16 cellular contexts compared by ENCODE assay signal in the genomic region with DNA sequence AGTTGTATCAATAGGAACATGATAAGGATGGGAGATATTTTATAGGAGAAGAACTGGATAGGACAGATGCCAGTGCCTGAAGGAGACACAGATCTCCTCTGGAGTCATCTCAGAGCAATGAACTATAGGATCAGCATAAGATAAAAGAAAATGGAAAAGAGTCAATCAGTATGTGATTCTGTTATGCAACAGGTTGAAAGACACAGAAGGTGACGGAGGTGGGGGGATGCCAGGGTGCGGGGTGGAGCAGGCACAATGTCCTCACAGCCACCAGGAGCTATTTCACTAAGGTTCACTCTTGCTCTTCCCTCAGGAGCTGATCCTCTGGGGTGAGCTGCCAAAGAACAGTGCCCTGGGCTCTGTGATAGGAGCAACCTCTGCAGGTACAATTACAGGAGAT.
DNase-seq lines count a peak whose midpoint lies in the region; ATAC-seq and TF ChIP-seq lines count a peak whose summit lies in the region.
"Had no signal": no experiment of that assay in that cellular context is flagged by ENCODE, and none has a peak within 500 bp of the region (broad histone marks: within the 10 kb centered on the region; RNA-seq: fewer than 3 reads in every experiment).

No MANE protein-coding gene starts in this region.

- H3K36me3 Mint-ChIP-seq in GM23338 (ENCODE audit: low read depth): no peaks in the 10 kb centered on the region
- H3K36me3 Mint-ChIP-seq: CD14-positive monocyte; CD8-positive, alpha-beta T cell had no signal

- H3K23ac ChIP-seq in IMR-90 (ENCODE audit: low read depth, low read length): no peak overlapping the region
- no peak overlapping the region for H3K23ac ChIP-seq in mesendoderm (ENCODE audit: low read length)

- POLR2A ChIA-PET in IMR-90 (lab: Charles Lee; ENCODE audit: unreplicated experiment): interaction anchor here (0.6 kb wide), 1 partner anchor 202 kb away, joined by 3 read pairs; no protein-coding TSS in a partner anchor

- H3K4me3 Mint-ChIP-seq in GM23338: no peak overlapping the region
- H3K4me3 Mint-ChIP-seq: CD14-positive monocyte; CD8-positive, alpha-beta T cell had no signal

- in situ Hi-C loops in IMR-90 (cut with MboI; ENCODE audit: low sequenced_read_pairs): no loop called here

- no peak overlapping the region for H4K5ac ChIP-seq in IMR-90 (ENCODE audit: low read depth, low read length)
- H4K5ac ChIP-seq in mesendoderm (ENCODE audit: low read length): no peak overlapping the region

- no peaks in the 10 kb centered on the region for H3K27me3 Mint-ChIP-seq in GM23338 (ENCODE audit: insufficient read depth, low read depth, poor library complexity)

- H3K4me3 ChIP-seq in GM23338: no peak overlapping the region
- H3K4me3 ChIP-seq in IMR-90 (ENCODE audit: insufficient read depth, low read depth, low read length): no peak overlapping the region
- H3K4me3 ChIP-seq in psoas muscle: no peak overlapping the region
- H3K4me3 ChIP-seq in mesendoderm (ENCODE audit: low read length): no peak overlapping the region

- H3K9ac ChIP-seq in IMR-90 (ENCODE audit: low read depth, low read length) (no peak overlapping the region), mesendoderm (ENCODE audit: low read length) (no peak overlapping the region)

- 0 out of 2 replicates have a peak, but pooled peaks cover 3% of the 10 kb centered on the region for H3K9me1 ChIP-seq in IMR-90 (ENCODE audit: insufficient read depth, low read length)

- no peak overlapping the region for H3K27ac ChIP-seq in GM23338 (ENCODE audit: low read depth)
- H3K27ac ChIP-seq in IMR-90 (ENCODE audit: insufficient read depth, low read length): no peak overlapping the region
- peak overlapping the region; percentile 48 for H3K27ac ChIP-seq in VCaP
- peak overlapping the region; percentile 65 for H3K27ac ChIP-seq in psoas muscle
- H3K27ac ChIP-seq in mesendoderm (ENCODE audit: low read depth, low read length): no peak overlapping the region

- H3K56ac ChIP-seq in IMR-90 (ENCODE audit: extremely low read depth, insufficient read depth, low read length) (no peak overlapping the region), mesendoderm (ENCODE audit: low read length) (no peak overlapping the region)

- H2AK9ac ChIP-seq in IMR-90 (replicated peaks; ENCODE audit: low read depth, low read length, poor library complexity): no peak overlapping the region

- H2BK20ac ChIP-seq in IMR-90 (ENCODE audit: low read depth, low read length): no peak overlapping the region

- H3K27ac Mint-ChIP-seq in GM23338: no peak overlapping the region
- H3K27ac Mint-ChIP-seq: CD14-positive monocyte; CD8-positive, alpha-beta T cell had no signal

- no TSS peak for BruUV-seq in IMR-90 (replicated peaks; lab: Mats Ljungman, UMichigan)

- H3K9me3 Mint-ChIP-seq in GM23338: no peaks in the 10 kb centered on the region

- intact Hi-C loops in IMR-90 (cut with micrococcal nuclease): no loop called here
- intact Hi-C loops in psoas muscle (cut with DNase I): no loop called here

- no peaks in the 10 kb centered on the region for H3K27me3 ChIP-seq in GM23338 (ENCODE audit: insufficient read depth)
- no peaks in the 10 kb centered on the region for H3K27me3 ChIP-seq in IMR-90 (ENCODE audit: control insufficient read depth, insufficient read depth, low read length)
- H3K27me3 ChIP-seq in psoas muscle (ENCODE audit: insufficient read depth in 3 of 3, low read length in 2 of 3): no peaks in the 10 kb centered on the region
- H3K27me3 ChIP-seq in mesendoderm (ENCODE audit: insufficient read depth, low read length, poor library complexity): no peaks in the 10 kb centered on the region

- H3K14ac ChIP-seq in IMR-90 (replicated peaks; ENCODE audit: low read depth, low read length): no peak overlapping the region

- H3F3A ChIP-seq in GM23338 (replicated peaks; ENCODE audit: low read depth): no peaks in the 10 kb centered on the region

- H4K20me1 ChIP-seq in GM23338 (replicated peaks; ENCODE audit: insufficient read depth) (no peaks in the 10 kb centered on the region), IMR-90 (ENCODE audit: insufficient read depth, low read length) (no peaks in the 10 kb centered on the region)

- no peaks in the 10 kb centered on the region for H3K9me2 ChIP-seq in GM23338 (ENCODE audit: insufficient read depth)

- H3K9me3 ChIP-seq in IMR-90 (ENCODE audit: control insufficient read depth, insufficient read depth, low read length) (no peaks in the 10 kb centered on the region), psoas muscle (no peaks in the 10 kb centered on the region)

- H3K4me1 ChIP-seq in GM23338 (ENCODE audit: insufficient read depth) (peaks cover 55% of the 10 kb centered on the region), IMR-90 (ENCODE audit: control insufficient read depth, insufficient read depth, low read length) (peaks cover 3% of the 10 kb centered on the region; the same call in 1 of the 2 replicates), psoas muscle (peaks cover 12% of the 10 kb centered on the region), mesendoderm (ENCODE audit: control insufficient read depth, low read depth, low read length) (no peaks in the 10 kb centered on the region)

- H4K8ac ChIP-seq in IMR-90 (ENCODE audit: low read depth in 2 of 2, low read length in 2 of 2): no peak overlapping the region
- no peak overlapping the region for H4K8ac ChIP-seq in mesendoderm (ENCODE audit: low read depth, low read length)

- 0 out of 3 replicates have a peak overlapping the region, but pooled peaks have one; percentile 43 for H2BK15ac ChIP-seq in IMR-90 (ENCODE audit: low read depth, low read length)
- H2BK15ac ChIP-seq in mesendoderm (replicated peaks; ENCODE audit: low read depth): no peak overlapping the region

- H3K79me2 ChIP-seq in GM23338 (replicated peaks; ENCODE audit: insufficient read depth) (no peaks in the 10 kb centered on the region; the same call in none of the 2 replicates), mesendoderm (ENCODE audit: control insufficient read depth, insufficient read depth, low read length) (no peaks in the 10 kb centered on the region)

- no CpG with 5 or more reads among the region's 2 CpGs for WGBS in IMR-90 (ENCODE audit: extremely low coverage in 2 of 2, insufficient read length in 1 of 2), 2 experiments
- WGBS in psoas muscle, 3 donors: 82 to 89% (median 87%) methylated on average over 2 of the region's 2 CpGs
- WGBS in mesendoderm (ENCODE audit: extremely low coverage, insufficient coverage, low lambda C conversion rate): no CpG with 5 or more reads among the region's 2 CpGs

- TF ChIP-seq RAD21 in IMR-90 (IDR thresholded peaks at IDR 0.05; ENCODE audit: low read length): no peak

- DNase-seq in GM23338 (ENCODE audit: low spot score) (no peak), IMR-90 (no peak), psoas muscle (no peak), mesendoderm (no peak), NCI-H1048 (lab: John Stamatoyannopoulos, UW) (no peak)
- DNase-seq in activated CD4-positive, alpha-beta T cell treated with anti-CD3 and anti-CD28 coated beads for 1 hour: no peak
- DNase-seq: CD8-positive, alpha-beta T cell; COR-L47; DMS153; DMS79 treated with DMSO at 0.1 percent for 48 hours; EL; GOT3; HCEC 1CT had no signal

- H3K18ac ChIP-seq in IMR-90 (ENCODE audit: low read depth, low read length) (no peak overlapping the region), mesendoderm (ENCODE audit: low read length) (no peak overlapping the region)

- TF ChIP-seq CTCF in GM23338 (conservative IDR thresholded peaks at IDR 0.05; ENCODE audit: low read depth in 2 of 2) (no peak), IMR-90 (conservative IDR thresholded peaks at IDR 0.05; ENCODE audit: low read depth, low read length) (no peak), VCaP (conservative IDR thresholded peaks at IDR 0.05) (no peak), psoas muscle (IDR thresholded peaks at IDR 0.05) (no peak)

- TF ChIP-seq POLR2A in IMR-90 (IDR thresholded peaks at IDR 0.05; ENCODE audit: low read depth, low read length): no peak

- dilution Hi-C loops in IMR-90 (cut with HindIII; ENCODE audit: low sequenced_read_pairs, unreplicated experiment): no loop called here

- H2BK120ac ChIP-seq in IMR-90 (ENCODE audit: low read depth, low read length): no peak overlapping the region
- no peak overlapping the region for H2BK120ac ChIP-seq in mesendoderm (ENCODE audit: low read depth, low read length)

- no peak overlapping the region; the same call in 1 of the 2 replicates for H2AK5ac ChIP-seq in IMR-90 (ENCODE audit: low read depth, low read length)
- no peak overlapping the region for H2AK5ac ChIP-seq in mesendoderm (ENCODE audit: low read length)

- H3K36me3 ChIP-seq in GM23338 (ENCODE audit: insufficient read depth) (no peaks in the 10 kb centered on the region), IMR-90 (ENCODE audit: control insufficient read depth, insufficient read depth, low read length) (no peaks in the 10 kb centered on the region), psoas muscle (ENCODE audit: insufficient read depth in 1 of 2, low read depth in 1 of 2) (no peaks in the 10 kb centered on the region), mesendoderm (ENCODE audit: control insufficient read depth, insufficient read depth, low read length) (no peaks in the 10 kb centered on the region)

- H2AFZ ChIP-seq in GM23338 (no peak overlapping the region), IMR-90 (replicated peaks; ENCODE audit: low read length, poor library complexity) (no peak overlapping the region)

- H3K4me1 Mint-ChIP-seq in GM23338: peaks cover 68% of the 10 kb centered on the region
- H3K4me1 Mint-ChIP-seq: CD14-positive monocyte had no signal

- no peak overlapping the region for H2BK5ac ChIP-seq in IMR-90 (ENCODE audit: low read depth, low read length, poor library complexity, severe bottlenecking)
- H2BK5ac ChIP-seq in mesendoderm (ENCODE audit: low read length): no peak overlapping the region

- CTCF ChIA-PET in IMR-90 (lab: Yijun Ruan, JAX): no interaction called here

- peak overlapping the region; percentile 32; the same call in 1 of the 2 replicates for H4K91ac ChIP-seq in IMR-90 (ENCODE audit: insufficient read depth, low read depth, low read length)

- no peak overlapping the region for H3K4ac ChIP-seq in IMR-90 (ENCODE audit: low read depth, low read length)
- no peak overlapping the region for H3K4ac ChIP-seq in mesendoderm (ENCODE audit: low read depth, low read length)

- H3K4me2 ChIP-seq in GM23338 (no peak overlapping the region), IMR-90 (ENCODE audit: low read depth, low read length) (no peak overlapping the region), mesendoderm (ENCODE audit: low read length) (no peak overlapping the region)

- ATAC-seq in GM23338 (peak; percentile 37), IMR-90 (ENCODE audit: low read depth) (no peak), psoas muscle (peak in 2 of 4 donors; percentile 23 to 33)
- ATAC-seq: CD8-positive, alpha-beta T cell; HepG2 had no signal

- peaks cover 40 to 65% of the 10 kb centered on the region in 2 experiments for H3K79me1 ChIP-seq in IMR-90 (ENCODE audit: low read depth in 1 of 2, low read length in 2 of 2)
- H3K79me1 ChIP-seq in mesendoderm (ENCODE audit: low read length): no peaks in the 10 kb centered on the region

TF ChIP-seq in GM23338, 12 proteins besides CTCF, POLR2A, EP300 and RAD21 (continues in another document):
- TF ChIP-seq EZH2 (IDR thresholded peaks at IDR 0.05; ENCODE audit: low read depth, unreplicated experiment) (no peak), ZNF114 (CRISPR knock-in tag; IDR thresholded peaks at IDR 0.05) (no peak)

TF ChIP-seq in IMR-90, 13 proteins besides CTCF, POLR2A, EP300 and RAD21 (continues in another document):
- no peak for TF ChIP-seq NFE2L2 (IDR thresholded peaks at IDR 0.05; ENCODE audit: low read depth, low read length)
- TF ChIP-seq SMC3 (IDR thresholded peaks at IDR 0.05; ENCODE audit: low read depth, low read length): no peak

Comparison
In these comparisons a context has a peak if more than half of its experiments do, and no peak if none do; other contexts are left out.
1. H3K27ac ChIP-seq: peak in VCaP (single experiment) and psoas muscle (single experiment); none in GM23338 (single experiment), IMR-90 (single experiment) and mesendoderm (single experiment).